Comparison of ENCODE assay signal across 19 cellular contexts in genomic region chr14:42001436-42001835, GRCh38.
"Had no signal": no experiment of that assay in that cellular context is flagged by ENCODE, and none has a peak within 500 bp of the region (broad histone marks: within the 10 kb centered on the region; RNA-seq: fewer than 3 reads in every experiment).

No MANE protein-coding gene starts in this region.

- H3K27me3 ChIP-seq: esophagus muscularis mucosa, heart left ventricle, ovary, right atrium auricular region had no signal

- H3K4me1 ChIP-seq: esophagus muscularis mucosa, heart left ventricle, right atrium auricular region had no signal

- H3K4me3 Mint-ChIP-seq: dendritic cell treated with granulocyte-macrophage colony-stimulating factor and Interleukin-4, amounts not matched to agents 40 ng/mL and 50 ng/mL, for 4 days; effector memory CD8-positive, alpha-beta T cell; natural killer cell; neural crest cell had no signal

- H3K36me3 ChIP-seq: esophagus muscularis mucosa, heart left ventricle, ovary, right atrium auricular region had no signal

- H3K4me3 ChIP-seq: esophagus muscularis mucosa, heart left ventricle, ovary, right atrium auricular region had no signal

- H3K27me3 Mint-ChIP-seq: dendritic cell treated with granulocyte-macrophage colony-stimulating factor and Interleukin-4, amounts not matched to agents 40 ng/mL and 50 ng/mL, for 4 days; effector memory CD8-positive, alpha-beta T cell had no signal

- H3K9me3 Mint-ChIP-seq: dendritic cell treated with granulocyte-macrophage colony-stimulating factor and Interleukin-4, amounts not matched to agents 40 ng/mL and 50 ng/mL, for 4 days; effector memory CD8-positive, alpha-beta T cell; neural crest cell had no signal

- H3K36me3 Mint-ChIP-seq: natural killer cell had no signal

- H3K27ac Mint-ChIP-seq: dendritic cell treated with granulocyte-macrophage colony-stimulating factor and Interleukin-4, amounts not matched to agents 40 ng/mL and 50 ng/mL, for 4 days; effector memory CD8-positive, alpha-beta T cell; natural killer cell had no signal

- ATAC-seq: effector memory CD8-positive, alpha-beta T cell; heart left ventricle; left lobe of liver; natural killer cell had no signal

- H3K27ac ChIP-seq: epithelial cell of prostate, esophagus muscularis mucosa, heart left ventricle, ovary, right atrium auricular region had no signal

- DNase-seq: effector memory CD8-positive, alpha-beta T cell; foreskin melanocyte; heart left ventricle; hypothalamus; islet precursor cell; mammary epithelial cell; natural killer cell; nucleus accumbens; ovary; small intestine; stimulated activated CD4-positive, alpha-beta T cell treated with anti-CD3 and anti-CD28 coated beads, Interleukin-2, amount 100 ng/mL, for 48 hours; stimulated activated naive CD4-positive, alpha-beta T cell treated with Interleukin-2 at 50 U/mL for 16 hours had no signal

- H3K4me1 Mint-ChIP-seq: natural killer cell, neural crest cell had no signal

- H3K9me3 ChIP-seq: esophagus muscularis mucosa, heart left ventricle, ovary, right atrium auricular region had no signal

- FAIRE-seq: colon, small intestine had no signal
